ENCODE assay signal across 17 cellular contexts in the genomic region with DNA sequence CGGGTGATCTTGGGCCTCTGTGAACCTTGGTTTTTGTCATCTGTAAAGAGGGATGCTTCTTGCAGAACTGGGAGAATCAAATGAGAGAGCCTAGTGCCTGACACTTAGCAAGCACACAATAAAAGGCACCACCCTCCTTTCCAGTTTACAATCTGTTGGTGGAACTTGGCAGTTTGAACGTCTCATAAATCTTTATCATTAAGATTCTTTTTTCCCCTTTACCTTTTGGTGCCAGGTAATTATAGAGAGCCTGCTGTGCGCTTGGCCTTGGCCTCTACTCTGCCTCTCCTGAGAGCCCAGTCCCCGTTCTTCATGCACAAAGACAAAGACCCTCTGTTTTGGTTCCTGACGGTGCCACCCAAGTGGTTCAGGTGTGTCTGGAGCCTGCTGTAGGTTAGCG. TPM values are rescaled to one million over a fixed set of nuclear protein-coding genes. Genes with fewer than 3 reads are reported as not detected.
A peak's percentile ranks its signal among the peaks of the same experiment; 100 is the strongest.
DNase-seq lines count a peak whose midpoint lies in the region; ATAC-seq, FAIRE-seq and TF ChIP-seq lines count a peak whose summit lies in the region.
"Had no signal": no experiment of that assay in that cellular context is flagged by ENCODE, and none has a peak within 500 bp of the region (broad histone marks: within the 10 kb centered on the region; RNA-seq: fewer than 3 reads in every experiment).

No MANE protein-coding gene starts in this region.

- intact Hi-C loops in heart left ventricle (cut with DNase I) (no loop called here), Right ventricle myocardium superior (cut with DNase I) (no loop called here), left colon (cut with DNase I, micrococcal nuclease) (no loop called here), testis (cut with DNase I; ENCODE audit: low total_unique reads) (no loop called here)

- H3K27ac ChIP-seq in heart left ventricle: peak overlapping the region in 10 of 12 donors; percentile 31 to 89 (median 55)
- H3K27ac ChIP-seq in small intestine (ENCODE audit: low read depth in 1 of 2, low read length in 1 of 2): peak overlapping the region; percentile 28 to 79
- H3K27ac ChIP-seq in testis: no peak overlapping the region
- H3K27ac ChIP-seq: A549 had no signal

- TF ChIP-seq CTCF in heart left ventricle (IDR thresholded peaks at IDR 0.05) (no peak), testis (IDR thresholded peaks at IDR 0.05) (no peak)

- H3K36me3 ChIP-seq in heart left ventricle (no peaks in the 10 kb centered on the region), small intestine (ENCODE audit: control insufficient read depth in 2 of 2, insufficient read depth in 2 of 2, low read length in 2 of 2) (no peaks in the 10 kb centered on the region), testis (ENCODE audit: low read depth, missing control alignments) (no peaks in the 10 kb centered on the region)

- H3K9me3 ChIP-seq in heart left ventricle (no peaks in the 10 kb centered on the region), small intestine (ENCODE audit: control insufficient read depth, low read depth) (no peaks in the 10 kb centered on the region), testis (no peaks in the 10 kb centered on the region)
- H3K9me3 ChIP-seq: A549 had no signal

- DNase-seq in heart left ventricle (no peak), Right ventricle myocardium superior (no peak), left colon (peak; percentile 61 to 62), small intestine (peak; percentile 82), testis (no peak), DMS153 (lab: John Stamatoyannopoulos, UW) (no peak)
- DNase-seq: Calu3; CD4-positive, alpha-beta memory T cell; DMS53; GOT3; NCI-H1092 treated with DMSO at 0.1 percent for 48 hours; NCI-H2081; NCI-H2171 treated with DMSO at 0.1 percent for 48 hours; NCI-H82 had no signal

- WGBS in heart left ventricle, 4 donors: 80 to 83% (median 81%) methylated on average over 6 of the region's 6 CpGs
- 24 to 70% (median 37%) methylated on average over 6 of the region's 6 CpGs for WGBS in small intestine, 3 donors
- 81 to 93% methylated on average over 3 to 6 of the region's 6 CpGs for WGBS in testis, 2 donors

- ATAC-seq in heart left ventricle (no peak), Right ventricle myocardium superior (ENCODE audit: poor library complexity) (no peak), left colon (peak; percentile 66)
- ATAC-seq: A549, HCT116 had no signal

- TF ChIP-seq POLR2A in heart left ventricle (IDR thresholded peaks at IDR 0.05): no peak
- TF ChIP-seq POLR2A in testis (IDR thresholded peaks at IDR 0.05): no peak

- H3K4me1 ChIP-seq in heart left ventricle: peaks cover 13 to 69% (median 46%) of the 10 kb centered on the region in 12 donors
- H3K4me1 ChIP-seq in small intestine (ENCODE audit: control insufficient read depth in 2 of 2, insufficient read depth in 1 of 2, low read depth in 1 of 2, low read length in 1 of 2): peaks cover 6 to 14% of the 10 kb centered on the region in 2 donors
- H3K4me1 ChIP-seq in testis: peaks cover 7% of the 10 kb centered on the region

- TF ChIP-seq RAD21 in Ishikawa (IDR thresholded peaks at IDR 0.05; ENCODE audit: low read depth): no peak

- H3K27me3 ChIP-seq in heart left ventricle (no peaks in the 10 kb centered on the region), small intestine (ENCODE audit: control insufficient read depth in 2 of 2, insufficient read depth in 2 of 2, low read length in 2 of 2) (no peaks in the 10 kb centered on the region), testis (no peaks in the 10 kb centered on the region)

- FAIRE-seq in small intestine (lab: Jason Lieb, UNC): no peak
- FAIRE-seq: A549 had no signal

- H3K4me3 ChIP-seq in heart left ventricle (no peak overlapping the region), small intestine (ENCODE audit: low read depth in 1 of 2, low read length in 2 of 2) (no peak overlapping the region), testis (no peak overlapping the region)
- H3K4me3 ChIP-seq: A549 had no signal

- no peak for TF ChIP-seq EP300 in Ishikawa (IDR thresholded peaks at IDR 0.05; ENCODE audit: borderline replicate concordance)

TF ChIP-seq in Ishikawa, 13 proteins besides CTCF, POLR2A, EP300 and RAD21:
- TF ChIP-seq TEAD4 (IDR thresholded peaks at IDR 0.05) (no peak), YY1 (IDR thresholded peaks at IDR 0.05; ENCODE audit: low read depth) (no peak), NFIC (IDR thresholded peaks at IDR 0.05) (peak; percentile 48)

RNA-seq across cellular contexts. Expression of a gene that starts 55.2 kb away (rescaled TPM):
- total RNA-seq in heart left ventricle (10 to 100 TPM; 17.8 to 34.3 (median 24.4) TPM), Right ventricle myocardium superior (27.9 TPM), left colon (10 to 100 TPM; 25.7 to 60.8 TPM), testis (1 to 10 TPM; 6.1 to 7.6 TPM)
- polyA plus RNA-seq in heart left ventricle (10 to 100 TPM in 1 of 2 donors, 1 to 10 TPM in 1; 5.0 to 12.8 TPM), small intestine (1 to 10 TPM; 3.0 to 8.9 (median 5.6) TPM), testis (ENCODE audit: insufficient read depth, low read depth, low replicate concordance) (2.3 TPM)

Comparison
In these comparisons a context has a peak if more than half of its experiments do, and no peak if none do; other contexts are left out.
1. DNase-seq: peak in left colon (2 of 2) and small intestine (single experiment); none in heart left ventricle (0 of 5), Right ventricle myocardium superior (single experiment), testis (single experiment) and DMS153 (single experiment).
2. H3K27ac ChIP-seq: peak in heart left ventricle (10 of 12) and small intestine (2 of 2); none in testis (0 of 2).